In the genomic region with DNA sequence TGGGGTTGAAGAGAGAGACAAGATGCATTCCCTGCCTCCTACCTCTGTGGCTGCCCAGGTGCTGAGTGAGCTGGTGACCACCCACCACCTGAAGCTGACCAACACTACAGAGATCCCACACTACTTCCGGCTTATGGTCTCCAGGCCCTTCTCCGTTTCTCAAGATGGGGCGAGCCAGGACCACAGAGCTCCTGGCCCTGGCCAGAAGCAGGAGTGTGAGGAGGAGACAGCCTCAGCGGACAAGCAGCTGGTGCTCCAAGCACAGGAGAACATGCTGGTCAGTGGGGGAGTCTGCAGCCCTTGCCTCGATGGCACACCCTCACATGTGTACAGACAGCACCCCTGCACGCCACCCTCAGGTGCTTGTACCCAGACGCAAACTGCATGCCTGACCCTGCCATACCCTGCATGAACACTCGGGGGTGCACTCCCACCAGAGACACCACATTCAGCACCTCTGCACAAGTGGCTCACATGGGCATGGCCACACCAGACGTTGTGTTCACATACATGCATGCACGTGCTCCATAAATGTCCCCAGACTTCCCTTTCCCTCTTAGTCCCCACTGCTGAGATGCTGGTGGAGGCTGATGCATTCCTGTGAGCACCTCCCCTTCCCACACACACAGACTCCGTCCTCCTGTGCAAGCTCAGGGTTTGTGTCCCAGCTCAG, we compare ENCODE assay signal across 1 cellular context.
A peak's percentile ranks its signal among the peaks of the same experiment; 100 is the strongest.
TF ChIP-seq lines count a peak whose summit lies in the region.

No MANE protein-coding gene starts in this region.

TF ChIP-seq in GM12878, 131 proteins besides CTCF, POLR2A, EP300 and RAD21 (continues in another document):
- no peak for TF ChIP-seq SIX5 (IDR thresholded peaks at IDR 0.05; ENCODE audit: low read depth, low read length, severe bottlenecking)
- TF ChIP-seq, protein P1, sequence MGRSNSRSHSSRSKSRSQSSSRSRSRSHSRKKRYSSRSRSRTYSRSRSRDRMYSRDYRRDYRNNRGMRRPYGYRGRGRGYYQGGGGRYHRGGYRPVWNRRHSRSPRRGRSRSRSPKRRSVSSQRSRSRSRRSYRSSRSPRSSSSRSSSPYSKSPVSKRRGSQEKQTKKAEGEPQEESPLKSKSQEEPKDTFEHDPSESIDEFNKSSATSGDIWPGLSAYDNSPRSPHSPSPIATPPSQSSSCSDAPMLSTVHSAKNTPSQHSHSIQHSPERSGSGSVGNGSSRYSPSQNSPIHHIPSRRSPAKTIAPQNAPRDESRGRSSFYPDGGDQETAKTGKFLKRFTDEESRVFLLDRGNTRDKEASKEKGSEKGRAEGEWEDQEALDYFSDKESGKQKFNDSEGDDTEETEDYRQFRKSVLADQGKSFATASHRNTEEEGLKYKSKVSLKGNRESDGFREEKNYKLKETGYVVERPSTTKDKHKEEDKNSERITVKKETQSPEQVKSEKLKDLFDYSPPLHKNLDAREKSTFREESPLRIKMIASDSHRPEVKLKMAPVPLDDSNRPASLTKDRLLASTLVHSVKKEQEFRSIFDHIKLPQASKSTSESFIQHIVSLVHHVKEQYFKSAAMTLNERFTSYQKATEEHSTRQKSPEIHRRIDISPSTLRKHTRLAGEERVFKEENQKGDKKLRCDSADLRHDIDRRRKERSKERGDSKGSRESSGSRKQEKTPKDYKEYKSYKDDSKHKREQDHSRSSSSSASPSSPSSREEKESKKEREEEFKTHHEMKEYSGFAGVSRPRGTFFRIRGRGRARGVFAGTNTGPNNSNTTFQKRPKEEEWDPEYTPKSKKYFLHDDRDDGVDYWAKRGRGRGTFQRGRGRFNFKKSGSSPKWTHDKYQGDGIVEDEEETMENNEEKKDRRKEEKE (IDR thresholded peaks at IDR 0.05), result no peak
- TF ChIP-seq CHD4 (IDR thresholded peaks at IDR 0.05), result no peak
- TF ChIP-seq BACH1 (IDR thresholded peaks at IDR 0.05; ENCODE audit: borderline replicate concordance), result 0 out of 2 replicates have a peak, but pooled peaks have one; percentile 42
- no peak for TF ChIP-seq MEF2A (IDR thresholded peaks at IDR 0.05; ENCODE audit: insufficient read depth, low read depth, low read length)
- TF ChIP-seq, protein P2, sequence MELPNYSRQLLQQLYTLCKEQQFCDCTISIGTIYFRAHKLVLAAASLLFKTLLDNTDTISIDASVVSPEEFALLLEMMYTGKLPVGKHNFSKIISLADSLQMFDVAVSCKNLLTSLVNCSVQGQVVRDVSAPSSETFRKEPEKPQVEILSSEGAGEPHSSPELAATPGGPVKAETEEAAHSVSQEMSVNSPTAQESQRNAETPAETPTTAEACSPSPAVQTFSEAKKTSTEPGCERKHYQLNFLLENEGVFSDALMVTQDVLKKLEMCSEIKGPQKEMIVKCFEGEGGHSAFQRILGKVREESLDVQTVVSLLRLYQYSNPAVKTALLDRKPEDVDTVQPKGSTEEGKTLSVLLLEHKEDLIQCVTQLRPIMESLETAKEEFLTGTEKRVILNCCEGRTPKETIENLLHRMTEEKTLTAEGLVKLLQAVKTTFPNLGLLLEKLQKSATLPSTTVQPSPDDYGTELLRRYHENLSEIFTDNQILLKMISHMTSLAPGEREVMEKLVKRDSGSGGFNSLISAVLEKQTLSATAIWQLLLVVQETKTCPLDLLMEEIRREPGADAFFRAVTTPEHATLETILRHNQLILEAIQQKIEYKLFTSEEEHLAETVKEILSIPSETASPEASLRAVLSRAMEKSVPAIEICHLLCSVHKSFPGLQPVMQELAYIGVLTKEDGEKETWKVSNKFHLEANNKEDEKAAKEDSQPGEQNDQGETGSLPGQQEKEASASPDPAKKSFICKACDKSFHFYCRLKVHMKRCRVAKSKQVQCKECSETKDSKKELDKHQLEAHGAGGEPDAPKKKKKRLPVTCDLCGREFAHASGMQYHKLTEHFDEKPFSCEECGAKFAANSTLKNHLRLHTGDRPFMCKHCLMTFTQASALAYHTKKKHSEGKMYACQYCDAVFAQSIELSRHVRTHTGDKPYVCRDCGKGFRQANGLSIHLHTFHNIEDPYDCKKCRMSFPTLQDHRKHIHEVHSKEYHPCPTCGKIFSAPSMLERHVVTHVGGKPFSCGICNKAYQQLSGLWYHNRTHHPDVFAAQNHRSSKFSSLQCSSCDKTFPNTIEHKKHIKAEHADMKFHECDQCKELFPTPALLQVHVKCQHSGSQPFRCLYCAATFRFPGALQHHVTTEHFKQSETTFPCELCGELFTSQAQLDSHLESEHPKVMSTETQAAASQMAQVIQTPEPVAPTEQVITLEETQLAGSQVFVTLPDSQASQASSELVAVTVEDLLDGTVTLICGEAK (IDR thresholded peaks at IDR 0.05; ENCODE audit: borderline replicate concordance), result no peak
- TF ChIP-seq JUNB (IDR thresholded peaks at IDR 0.05), result no peak
- TF ChIP-seq, protein P3, sequence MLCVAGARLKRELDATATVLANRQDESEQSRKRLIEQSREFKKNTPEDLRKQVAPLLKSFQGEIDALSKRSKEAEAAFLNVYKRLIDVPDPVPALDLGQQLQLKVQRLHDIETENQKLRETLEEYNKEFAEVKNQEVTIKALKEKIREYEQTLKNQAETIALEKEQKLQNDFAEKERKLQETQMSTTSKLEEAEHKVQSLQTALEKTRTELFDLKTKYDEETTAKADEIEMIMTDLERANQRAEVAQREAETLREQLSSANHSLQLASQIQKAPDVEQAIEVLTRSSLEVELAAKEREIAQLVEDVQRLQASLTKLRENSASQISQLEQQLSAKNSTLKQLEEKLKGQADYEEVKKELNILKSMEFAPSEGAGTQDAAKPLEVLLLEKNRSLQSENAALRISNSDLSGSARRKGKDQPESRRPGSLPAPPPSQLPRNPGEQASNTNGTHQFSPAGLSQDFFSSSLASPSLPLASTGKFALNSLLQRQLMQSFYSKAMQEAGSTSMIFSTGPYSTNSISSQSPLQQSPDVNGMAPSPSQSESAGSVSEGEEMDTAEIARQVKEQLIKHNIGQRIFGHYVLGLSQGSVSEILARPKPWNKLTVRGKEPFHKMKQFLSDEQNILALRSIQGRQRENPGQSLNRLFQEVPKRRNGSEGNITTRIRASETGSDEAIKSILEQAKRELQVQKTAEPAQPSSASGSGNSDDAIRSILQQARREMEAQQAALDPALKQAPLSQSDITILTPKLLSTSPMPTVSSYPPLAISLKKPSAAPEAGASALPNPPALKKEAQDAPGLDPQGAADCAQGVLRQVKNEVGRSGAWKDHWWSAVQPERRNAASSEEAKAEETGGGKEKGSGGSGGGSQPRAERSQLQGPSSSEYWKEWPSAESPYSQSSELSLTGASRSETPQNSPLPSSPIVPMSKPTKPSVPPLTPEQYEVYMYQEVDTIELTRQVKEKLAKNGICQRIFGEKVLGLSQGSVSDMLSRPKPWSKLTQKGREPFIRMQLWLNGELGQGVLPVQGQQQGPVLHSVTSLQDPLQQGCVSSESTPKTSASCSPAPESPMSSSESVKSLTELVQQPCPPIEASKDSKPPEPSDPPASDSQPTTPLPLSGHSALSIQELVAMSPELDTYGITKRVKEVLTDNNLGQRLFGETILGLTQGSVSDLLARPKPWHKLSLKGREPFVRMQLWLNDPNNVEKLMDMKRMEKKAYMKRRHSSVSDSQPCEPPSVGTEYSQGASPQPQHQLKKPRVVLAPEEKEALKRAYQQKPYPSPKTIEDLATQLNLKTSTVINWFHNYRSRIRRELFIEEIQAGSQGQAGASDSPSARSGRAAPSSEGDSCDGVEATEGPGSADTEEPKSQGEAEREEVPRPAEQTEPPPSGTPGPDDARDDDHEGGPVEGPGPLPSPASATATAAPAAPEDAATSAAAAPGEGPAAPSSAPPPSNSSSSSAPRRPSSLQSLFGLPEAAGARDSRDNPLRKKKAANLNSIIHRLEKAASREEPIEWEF (IDR thresholded peaks at IDR 0.05; ENCODE audit: insufficient replicate concordance, low read depth, low read length), result no peak
- no peak for TF ChIP-seq NR2C2 (IDR thresholded peaks at IDR 0.05; ENCODE audit: borderline replicate concordance, control insufficient read depth, insufficient read length, low read depth)
- peak; percentile 55; the same call in 1 of the 2 replicates for TF ChIP-seq POLR2AphosphoS5 (IDR thresholded peaks at IDR 0.05; ENCODE audit: low read length)
- TF ChIP-seq, protein P4, sequence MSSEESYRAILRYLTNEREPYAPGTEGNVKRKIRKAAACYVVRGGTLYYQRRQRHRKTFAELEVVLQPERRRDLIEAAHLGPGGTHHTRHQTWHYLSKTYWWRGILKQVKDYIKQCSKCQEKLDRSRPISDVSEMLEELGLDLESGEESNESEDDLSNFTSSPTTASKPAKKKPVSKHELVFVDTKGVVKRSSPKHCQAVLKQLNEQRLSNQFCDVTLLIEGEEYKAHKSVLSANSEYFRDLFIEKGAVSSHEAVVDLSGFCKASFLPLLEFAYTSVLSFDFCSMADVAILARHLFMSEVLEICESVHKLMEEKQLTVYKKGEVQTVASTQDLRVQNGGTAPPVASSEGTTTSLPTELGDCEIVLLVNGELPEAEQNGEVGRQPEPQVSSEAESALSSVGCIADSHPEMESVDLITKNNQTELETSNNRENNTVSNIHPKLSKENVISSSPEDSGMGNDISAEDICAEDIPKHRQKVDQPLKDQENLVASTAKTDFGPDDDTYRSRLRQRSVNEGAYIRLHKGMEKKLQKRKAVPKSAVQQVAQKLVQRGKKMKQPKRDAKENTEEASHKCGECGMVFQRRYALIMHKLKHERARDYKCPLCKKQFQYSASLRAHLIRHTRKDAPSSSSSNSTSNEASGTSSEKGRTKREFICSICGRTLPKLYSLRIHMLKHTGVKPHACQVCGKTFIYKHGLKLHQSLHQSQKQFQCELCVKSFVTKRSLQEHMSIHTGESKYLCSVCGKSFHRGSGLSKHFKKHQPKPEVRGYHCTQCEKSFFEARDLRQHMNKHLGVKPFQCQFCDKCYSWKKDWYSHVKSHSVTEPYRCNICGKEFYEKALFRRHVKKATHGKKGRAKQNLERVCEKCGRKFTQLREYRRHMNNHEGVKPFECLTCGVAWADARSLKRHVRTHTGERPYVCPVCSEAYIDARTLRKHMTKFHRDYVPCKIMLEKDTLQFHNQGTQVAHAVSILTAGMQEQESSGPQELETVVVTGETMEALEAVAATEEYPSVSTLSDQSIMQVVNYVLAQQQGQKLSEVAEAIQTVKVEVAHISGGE (CRISPR knock-in tag; IDR thresholded peaks at IDR 0.05), result no peak
- TF ChIP-seq, protein P5, sequence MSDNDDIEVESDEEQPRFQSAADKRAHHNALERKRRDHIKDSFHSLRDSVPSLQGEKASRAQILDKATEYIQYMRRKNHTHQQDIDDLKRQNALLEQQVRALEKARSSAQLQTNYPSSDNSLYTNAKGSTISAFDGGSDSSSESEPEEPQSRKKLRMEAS (IDR thresholded peaks at IDR 0.05; ENCODE audit: low read depth, low read length), result no peak
- TF ChIP-seq ESRRA (IDR thresholded peaks at IDR 0.05; ENCODE audit: low read length), result no peak
- TF ChIP-seq, protein P6, sequence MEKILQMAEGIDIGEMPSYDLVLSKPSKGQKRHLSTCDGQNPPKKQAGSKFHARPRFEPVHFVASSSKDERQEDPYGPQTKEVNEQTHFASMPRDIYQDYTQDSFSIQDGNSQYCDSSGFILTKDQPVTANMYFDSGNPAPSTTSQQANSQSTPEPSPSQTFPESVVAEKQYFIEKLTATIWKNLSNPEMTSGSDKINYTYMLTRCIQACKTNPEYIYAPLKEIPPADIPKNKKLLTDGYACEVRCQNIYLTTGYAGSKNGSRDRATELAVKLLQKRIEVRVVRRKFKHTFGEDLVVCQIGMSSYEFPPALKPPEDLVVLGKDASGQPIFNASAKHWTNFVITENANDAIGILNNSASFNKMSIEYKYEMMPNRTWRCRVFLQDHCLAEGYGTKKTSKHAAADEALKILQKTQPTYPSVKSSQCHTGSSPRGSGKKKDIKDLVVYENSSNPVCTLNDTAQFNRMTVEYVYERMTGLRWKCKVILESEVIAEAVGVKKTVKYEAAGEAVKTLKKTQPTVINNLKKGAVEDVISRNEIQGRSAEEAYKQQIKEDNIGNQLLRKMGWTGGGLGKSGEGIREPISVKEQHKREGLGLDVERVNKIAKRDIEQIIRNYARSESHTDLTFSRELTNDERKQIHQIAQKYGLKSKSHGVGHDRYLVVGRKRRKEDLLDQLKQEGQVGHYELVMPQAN (conservative IDR thresholded peaks at IDR 0.05), result no peak
- TF ChIP-seq TAF1 (IDR thresholded peaks at IDR 0.05; ENCODE audit: borderline replicate concordance, low read depth, low read length), result no peak
- no peak for TF ChIP-seq NFIC (IDR thresholded peaks at IDR 0.05; ENCODE audit: low read depth, low read length)
- no peak for TF ChIP-seq ZNF24 (IDR thresholded peaks at IDR 0.05)
- TF ChIP-seq CHD2 (IDR thresholded peaks at IDR 0.05; ENCODE audit: borderline replicate concordance, low read depth, low read length), result no peak
- no peak for TF ChIP-seq WRNIP1 (IDR thresholded peaks at IDR 0.05; ENCODE audit: borderline replicate concordance, low read depth, low read length)
- peak; percentile 83; the same call in 1 of the 2 replicates for TF ChIP-seq HDGF (IDR thresholded peaks at IDR 0.05)
- no peak for TF ChIP-seq FOS (IDR thresholded peaks at IDR 0.05; ENCODE audit: borderline replicate concordance, extremely low read depth, insufficient read length)
- TF ChIP-seq, protein P7, sequence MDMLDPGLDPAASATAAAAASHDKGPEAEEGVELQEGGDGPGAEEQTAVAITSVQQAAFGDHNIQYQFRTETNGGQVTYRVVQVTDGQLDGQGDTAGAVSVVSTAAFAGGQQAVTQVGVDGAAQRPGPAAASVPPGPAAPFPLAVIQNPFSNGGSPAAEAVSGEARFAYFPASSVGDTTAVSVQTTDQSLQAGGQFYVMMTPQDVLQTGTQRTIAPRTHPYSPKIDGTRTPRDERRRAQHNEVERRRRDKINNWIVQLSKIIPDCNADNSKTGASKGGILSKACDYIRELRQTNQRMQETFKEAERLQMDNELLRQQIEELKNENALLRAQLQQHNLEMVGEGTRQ (IDR thresholded peaks at IDR 0.05; ENCODE audit: borderline replicate concordance, low read depth, low read length), result no peak
- TF ChIP-seq, protein P8, sequence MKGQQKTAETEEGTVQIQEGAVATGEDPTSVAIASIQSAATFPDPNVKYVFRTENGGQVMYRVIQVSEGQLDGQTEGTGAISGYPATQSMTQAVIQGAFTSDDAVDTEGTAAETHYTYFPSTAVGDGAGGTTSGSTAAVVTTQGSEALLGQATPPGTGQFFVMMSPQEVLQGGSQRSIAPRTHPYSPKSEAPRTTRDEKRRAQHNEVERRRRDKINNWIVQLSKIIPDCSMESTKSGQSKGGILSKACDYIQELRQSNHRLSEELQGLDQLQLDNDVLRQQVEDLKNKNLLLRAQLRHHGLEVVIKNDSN (IDR thresholded peaks at IDR 0.05; ENCODE audit: borderline replicate concordance, extremely low read length, insufficient read depth, low read depth, low read length), result no peak
- no peak for TF ChIP-seq TCF7 (IDR thresholded peaks at IDR 0.05; ENCODE audit: borderline replicate concordance)
- TF ChIP-seq IKZF1 (conservative IDR thresholded peaks at IDR 0.05), result no peak
- TF ChIP-seq CBX3 (IDR thresholded peaks at IDR 0.05; ENCODE audit: borderline replicate concordance, low read depth), result no peak
- no peak for TF ChIP-seq RCOR1 (conservative IDR thresholded peaks at IDR 0.05; ENCODE audit: low read depth, low read length)
- TF ChIP-seq POLR2AphosphoS2 (IDR thresholded peaks at IDR 0.05; ENCODE audit: low read depth, low read length), result no peak
- no peak for TF ChIP-seq GATAD2B (conservative IDR thresholded peaks at IDR 0.05; ENCODE audit: low read depth)
